In the genomic region with DNA sequence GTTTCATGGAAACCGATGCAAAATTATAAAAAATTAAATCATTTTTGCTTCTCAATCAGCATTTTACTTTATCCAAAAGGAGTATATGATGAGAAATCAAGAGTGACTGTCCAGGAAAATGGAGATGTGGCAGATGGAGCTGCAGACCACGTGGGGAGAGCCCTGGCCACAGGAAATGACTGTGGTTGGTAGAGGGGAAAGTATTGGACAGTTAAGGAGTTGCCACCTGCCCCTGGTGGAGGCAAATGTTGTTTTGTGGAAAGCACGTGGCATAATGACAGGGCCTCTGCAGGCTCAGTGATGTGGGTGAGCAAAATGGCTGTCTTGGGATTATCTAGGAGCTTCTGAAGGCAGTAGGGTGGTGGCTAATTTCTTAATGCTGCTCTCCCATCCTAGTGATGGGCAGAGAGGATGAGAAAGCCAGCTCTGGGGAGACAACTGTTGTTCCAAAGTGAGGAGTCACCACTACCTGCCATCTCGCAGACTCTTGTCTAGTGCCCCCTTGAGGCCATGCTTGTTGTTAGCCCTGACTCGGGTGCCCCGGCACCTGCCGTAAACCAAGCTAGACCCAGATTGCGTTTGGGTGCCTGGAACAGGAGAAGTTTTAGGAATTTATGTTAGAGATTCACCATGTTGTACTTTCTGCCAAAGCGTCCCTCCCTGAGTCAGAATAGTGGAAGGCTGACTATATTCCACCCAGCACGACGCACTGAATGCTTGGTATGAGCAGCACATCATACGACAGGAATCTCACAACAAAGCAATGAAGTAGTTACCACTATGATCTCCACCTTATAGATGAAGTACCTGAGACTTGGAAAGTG, we compare ENCODE assay signal across 8 cellular contexts.
DNase-seq lines count a peak whose midpoint lies in the region; ATAC-seq and TF ChIP-seq lines count a peak whose summit lies in the region.

No MANE protein-coding gene starts in this region.

- no peak overlapping the region for H3K4me2 ChIP-seq in Loucy (ENCODE audit: low read depth, low read length, poor library complexity, severe bottlenecking)

- H3K4me3 ChIP-seq in Loucy (ENCODE audit: low read length, poor library complexity, severe bottlenecking): no peak overlapping the region

- no peaks in the 10 kb centered on the region for H3K79me2 ChIP-seq in Loucy (ENCODE audit: insufficient read depth, low read length)

- H2AFZ ChIP-seq in Loucy (ENCODE audit: low read length): no peak overlapping the region

- no peak overlapping the region for H3K4me3 Mint-ChIP-seq in activated T-cell treated with anti-CD3 and anti-CD28 coated beads, Interleukin-2, amount 50 U/mL, for 4 hours

- H3F3A ChIP-seq in Loucy (ENCODE audit: low read depth): no peaks in the 10 kb centered on the region

- H3K9ac ChIP-seq in Loucy (ENCODE audit: low read depth, low read length, poor library complexity, severe bottlenecking): no peak overlapping the region

- H3K9me3 Mint-ChIP-seq in activated T-cell treated with anti-CD3 and anti-CD28 coated beads, Interleukin-2, amount 50 U/mL, for 4 hours: no peaks in the 10 kb centered on the region

- H3K27me3 Mint-ChIP-seq in activated T-cell treated with anti-CD3 and anti-CD28 coated beads, Interleukin-2, amount 50 U/mL, for 4 hours (ENCODE audit: low read depth): no peaks in the 10 kb centered on the region

- ATAC-seq in activated T-cell treated with anti-CD3 and anti-CD28 coated beads, Interleukin-2, amount 50 U/mL, for 4 hours: no peak
- ATAC-seq in HG02763 (IDR thresholded peaks at IDR 0.05; ENCODE audit: unreplicated experiment): no peak
- ATAC-seq in HG02610 (IDR thresholded peaks at IDR 0.05; ENCODE audit: unreplicated experiment): no peak

- no peaks in the 10 kb centered on the region for H3K36me3 Mint-ChIP-seq in activated T-cell treated with anti-CD3 and anti-CD28 coated beads, Interleukin-2, amount 50 U/mL, for 4 hours (ENCODE audit: insufficient read depth)

- H3K36me3 ChIP-seq in Loucy (ENCODE audit: insufficient read depth, low read length): no peaks in the 10 kb centered on the region

- H3K9me3 ChIP-seq in Loucy (ENCODE audit: insufficient read depth, low read depth, low read length): no peaks in the 10 kb centered on the region

- peak; percentile 24 to 42 for DNase-seq in activated T-cell treated with anti-CD3 and anti-CD28 coated beads, Interleukin-2, amount 50 U/mL, for 48 hours
- no peak for DNase-seq in activated T-cell treated with anti-CD3 and anti-CD28 coated beads, Interleukin-2, amount 50 U/mL, for 4 hours
- DNase-seq in dermis blood vessel endothelial cell: peak; percentile 17
- peak; percentile 11 to 16 for DNase-seq in stimulated activated CD4-positive, alpha-beta T cell treated with anti-CD3 and anti-CD28 coated beads, Interleukin-4, amount 100 ng/mL, for 48 hours (ENCODE audit: low read depth in 2 of 2)
- no peak for DNase-seq in T-helper 9 cell

- no peaks in the 10 kb centered on the region for H3K9me2 ChIP-seq in Loucy (replicated peaks; ENCODE audit: low read depth, low read length)

- no peaks in the 10 kb centered on the region for H4K20me1 ChIP-seq in Loucy (ENCODE audit: insufficient read depth, low read length, poor library complexity, severe bottlenecking)

- no peaks in the 10 kb centered on the region for H3K4me1 Mint-ChIP-seq in activated T-cell treated with anti-CD3 and anti-CD28 coated beads, Interleukin-2, amount 50 U/mL, for 4 hours (ENCODE audit: low read depth)

- peaks cover 3% of the 10 kb centered on the region for H3K4me1 ChIP-seq in Loucy (ENCODE audit: insufficient read depth, low read length, poor library complexity, severe bottlenecking)

- TF ChIP-seq CTCF in Loucy (conservative IDR thresholded peaks at IDR 0.05; ENCODE audit: low read length): peak; percentile 72

- no peaks in the 10 kb centered on the region for H3K27me3 ChIP-seq in Loucy (ENCODE audit: insufficient read depth, low read length, poor library complexity, severe bottlenecking)

Comparison
In these comparisons a context has a peak if more than half of its experiments do, and no peak if none do; other contexts are left out.
1. DNase-seq: peak in activated T-cell treated with anti-CD3 and anti-CD28 coated beads, Interleukin-2, amount 50 U/mL, for 48 hours (2 of 2), dermis blood vessel endothelial cell (single experiment) and stimulated activated CD4-positive, alpha-beta T cell treated with anti-CD3 and anti-CD28 coated beads, Interleukin-4, amount 100 ng/mL, for 48 hours (2 of 2); none in activated T-cell treated with anti-CD3 and anti-CD28 coated beads, Interleukin-2, amount 50 U/mL, for 4 hours (single experiment) and T-helper 9 cell (single experiment).